ENCODE assay signal across 1 cellular context in the genomic region with DNA sequence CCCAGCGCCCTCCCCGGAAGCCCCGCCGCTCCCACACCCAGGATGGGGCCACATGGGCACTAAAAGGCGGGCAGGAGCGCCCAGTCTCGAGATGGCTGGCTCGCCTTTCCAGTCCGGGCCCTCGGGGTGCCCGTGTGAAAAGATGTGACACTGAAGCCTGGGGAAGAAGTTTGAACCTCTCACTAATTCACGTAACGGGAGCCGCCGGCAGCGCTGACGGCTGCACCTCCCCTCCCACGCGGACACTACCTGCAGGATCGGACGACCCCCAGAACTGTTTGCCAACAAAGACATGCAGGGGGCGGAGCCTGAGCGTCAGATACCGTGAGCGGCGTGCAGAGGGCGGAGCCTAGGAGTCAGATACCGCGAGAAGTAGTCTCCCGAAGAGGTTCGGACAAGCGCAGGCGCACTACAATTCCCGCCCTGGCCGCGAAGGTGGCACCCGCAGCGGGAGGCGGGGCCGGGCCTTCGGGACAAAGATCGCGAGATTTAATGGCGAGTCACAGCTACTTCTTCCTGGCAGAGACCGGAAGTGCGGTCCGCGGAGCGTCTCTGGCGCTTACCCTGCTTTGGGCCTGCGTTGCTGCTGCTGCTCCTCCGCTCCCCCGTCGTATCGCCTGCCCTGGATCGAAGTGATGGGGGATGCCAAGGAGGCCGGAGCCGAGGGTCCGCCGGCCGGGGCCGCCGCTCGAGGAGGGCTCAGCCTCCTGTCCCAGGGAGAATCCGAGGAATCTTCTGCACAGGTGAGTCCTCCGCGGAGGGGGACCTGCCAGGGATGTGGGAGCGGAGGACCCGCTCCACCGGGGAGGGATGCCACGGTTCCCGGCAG.
TF ChIP-seq lines count a peak whose summit lies in the region.

A gene with protein sequence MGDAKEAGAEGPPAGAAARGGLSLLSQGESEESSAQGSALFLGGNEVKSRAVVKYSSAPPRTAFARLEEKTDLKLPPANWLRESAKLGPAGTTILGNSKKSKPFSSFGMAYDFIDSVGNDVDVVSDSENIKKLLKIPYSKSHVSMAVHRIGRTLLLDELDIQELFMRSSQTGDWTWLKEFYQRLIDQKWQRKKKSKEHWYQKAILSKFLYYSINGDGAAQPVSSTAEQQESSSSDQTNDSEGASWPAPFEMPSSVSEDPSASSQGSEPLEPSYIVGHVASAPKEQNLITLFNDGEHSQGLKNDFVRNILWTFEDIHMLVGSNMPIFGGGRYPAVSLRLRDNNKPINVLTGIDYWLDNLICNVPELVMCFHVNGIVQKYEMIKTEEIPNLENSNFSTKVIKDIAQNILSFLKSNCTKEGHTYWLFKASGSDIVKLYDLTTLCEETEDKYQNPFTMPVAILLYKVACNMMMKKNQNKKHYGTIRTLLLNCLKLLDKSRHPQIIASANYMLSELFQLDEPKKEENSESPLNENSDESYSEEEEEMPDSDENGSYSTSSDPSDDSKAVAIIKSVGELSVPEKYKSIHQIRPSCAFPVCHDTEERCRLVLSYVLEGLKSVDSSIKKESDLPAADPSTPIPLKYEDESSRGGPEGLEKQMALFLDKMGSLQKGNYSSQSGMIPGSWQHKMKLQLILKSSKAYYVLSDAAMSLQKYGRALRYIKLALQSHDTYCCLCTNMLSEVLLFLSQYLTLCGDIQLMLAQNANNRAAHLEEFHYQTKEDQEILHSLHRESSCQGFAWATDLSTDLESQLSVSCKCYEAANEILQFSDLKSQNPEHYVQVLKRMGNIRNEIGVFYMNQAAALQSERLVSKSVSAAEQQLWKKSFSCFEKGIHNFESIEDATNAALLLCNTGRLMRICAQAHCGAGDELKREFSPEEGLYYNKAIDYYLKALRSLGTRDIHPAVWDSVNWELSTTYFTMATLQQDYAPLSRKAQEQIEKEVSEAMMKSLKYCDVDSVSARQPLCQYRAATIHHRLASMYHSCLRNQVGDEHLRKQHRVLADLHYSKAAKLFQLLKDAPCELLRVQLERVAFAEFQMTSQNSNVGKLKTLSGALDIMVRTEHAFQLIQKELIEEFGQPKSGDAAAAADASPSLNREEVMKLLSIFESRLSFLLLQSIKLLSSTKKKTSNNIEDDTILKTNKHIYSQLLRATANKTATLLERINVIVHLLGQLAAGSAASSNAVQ (plus strand): TSS at position 537 of the 829 bp plus-strand sequence. CDS start 99 bp downstream, at position 636.

TF ChIP-seq in HepG2, 621 proteins besides CTCF, POLR2A, EP300 and RAD21 (continued from another document and continues in another):
- TF ChIP-seq, protein P1, sequence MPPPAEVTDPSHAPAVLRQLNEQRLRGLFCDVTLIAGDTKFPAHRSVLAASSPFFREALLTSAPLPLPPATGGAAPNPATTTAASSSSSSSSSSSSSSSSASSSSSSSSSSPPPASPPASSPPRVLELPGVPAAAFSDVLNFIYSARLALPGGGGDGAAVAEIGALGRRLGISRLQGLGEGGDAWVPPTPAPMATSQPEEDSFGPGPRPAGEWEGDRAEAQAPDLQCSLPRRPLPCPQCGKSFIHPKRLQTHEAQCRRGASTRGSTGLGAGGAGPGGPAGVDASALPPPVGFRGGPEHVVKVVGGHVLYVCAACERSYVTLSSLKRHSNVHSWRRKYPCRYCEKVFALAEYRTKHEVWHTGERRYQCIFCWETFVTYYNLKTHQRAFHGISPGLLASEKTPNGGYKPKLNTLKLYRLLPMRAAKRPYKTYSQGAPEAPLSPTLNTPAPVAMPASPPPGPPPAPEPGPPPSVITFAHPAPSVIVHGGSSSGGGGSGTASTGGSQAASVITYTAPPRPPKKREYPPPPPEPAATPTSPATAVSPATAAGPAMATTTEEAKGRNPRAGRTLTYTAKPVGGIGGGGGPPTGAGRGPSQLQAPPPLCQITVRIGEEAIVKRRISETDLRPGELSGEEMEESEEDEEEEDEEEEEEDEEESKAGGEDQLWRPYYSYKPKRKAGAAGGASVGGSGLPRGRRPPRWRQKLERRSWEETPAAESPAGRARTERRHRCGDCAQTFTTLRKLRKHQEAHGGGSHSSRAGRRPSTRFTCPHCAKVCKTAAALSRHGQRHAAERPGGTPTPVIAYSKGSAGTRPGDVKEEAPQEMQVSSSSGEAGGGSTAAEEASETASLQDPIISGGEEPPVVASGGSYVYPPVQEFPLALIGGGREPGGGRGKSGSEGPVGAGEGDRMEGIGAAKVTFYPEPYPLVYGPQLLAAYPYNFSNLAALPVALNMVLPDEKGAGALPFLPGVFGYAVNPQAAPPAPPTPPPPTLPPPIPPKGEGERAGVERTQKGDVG (CRISPR knock-in tag; IDR thresholded peaks at IDR 0.05; ENCODE audit: borderline replicate concordance) = no peak
- TF ChIP-seq XBP1 (CRISPR knock-in tag; IDR thresholded peaks at IDR 0.05) (peak; percentile 63; the same call in 1 of the 2 replicates), ZNF569 (CRISPR knock-in tag; IDR thresholded peaks at IDR 0.05; ENCODE audit: borderline replicate concordance) (no peak), NAIF1 (CRISPR knock-in tag; IDR thresholded peaks at IDR 0.05; ENCODE audit: borderline replicate concordance) (peak; percentile 93), RARG (CRISPR knock-in tag; IDR thresholded peaks at IDR 0.05; ENCODE audit: low read depth) (no peak), HIVEP1 (CRISPR knock-in tag; IDR thresholded peaks at IDR 0.05) (no peak; the same call in none of the 2 replicates), ZNF331 (CRISPR knock-in tag; IDR thresholded peaks at IDR 0.05) (no peak), ELF4 (CRISPR knock-in tag; IDR thresholded peaks at IDR 0.05; ENCODE audit: borderline replicate concordance) (peak; percentile 77; the same call in 1 of the 2 replicates), GTF3A (CRISPR knock-in tag; conservative IDR thresholded peaks at IDR 0.05) (no peak), PHF5A (CRISPR knock-in tag; IDR thresholded peaks at IDR 0.05; ENCODE audit: low read depth, unreplicated experiment) (peak; percentile 19), ZNF558 (CRISPR knock-in tag; IDR thresholded peaks at IDR 0.05; ENCODE audit: borderline replicate concordance) (no peak; the same call in 1 of the 2 replicates), ZNF441 (CRISPR knock-in tag; IDR thresholded peaks at IDR 0.05; ENCODE audit: borderline replicate concordance) (peak; percentile 75; the same call in 1 of the 2 replicates), BRCA1 (CRISPR knock-in tag; IDR thresholded peaks at IDR 0.05) (peak; percentile 97), TBP (CRISPR knock-in tag; IDR thresholded peaks at IDR 0.05) (0 out of 2 replicates have a peak, but pooled peaks have one; percentile 37), HNRNPUL1 (IDR thresholded peaks at IDR 0.05; ENCODE audit: low read depth, low read length) (no peak), ZNF282 (IDR thresholded peaks at IDR 0.05; ENCODE audit: partially characterized antibody) (no peak), MYC (CRISPR knock-in tag; IDR thresholded peaks at IDR 0.05; ENCODE audit: borderline replicate concordance) (peak; percentile 88; the same call in 1 of the 2 replicates), ZNF883 (CRISPR knock-in tag; IDR thresholded peaks at IDR 0.05; ENCODE audit: not compliant biosample characterization) (peak; percentile 65), ARNTL (CRISPR knock-in tag; IDR thresholded peaks at IDR 0.05) (peak; percentile 59; the same call in 1 of the 2 replicates), ZNF530 (CRISPR knock-in tag; IDR thresholded peaks at IDR 0.05; ENCODE audit: low read depth) (no peak), ZBTB8A (CRISPR knock-in tag; IDR thresholded peaks at IDR 0.05; ENCODE audit: borderline replicate concordance, low read depth) (peak; percentile 46; the same call in 1 of the 2 replicates)
- TF ChIP-seq, protein P2, sequence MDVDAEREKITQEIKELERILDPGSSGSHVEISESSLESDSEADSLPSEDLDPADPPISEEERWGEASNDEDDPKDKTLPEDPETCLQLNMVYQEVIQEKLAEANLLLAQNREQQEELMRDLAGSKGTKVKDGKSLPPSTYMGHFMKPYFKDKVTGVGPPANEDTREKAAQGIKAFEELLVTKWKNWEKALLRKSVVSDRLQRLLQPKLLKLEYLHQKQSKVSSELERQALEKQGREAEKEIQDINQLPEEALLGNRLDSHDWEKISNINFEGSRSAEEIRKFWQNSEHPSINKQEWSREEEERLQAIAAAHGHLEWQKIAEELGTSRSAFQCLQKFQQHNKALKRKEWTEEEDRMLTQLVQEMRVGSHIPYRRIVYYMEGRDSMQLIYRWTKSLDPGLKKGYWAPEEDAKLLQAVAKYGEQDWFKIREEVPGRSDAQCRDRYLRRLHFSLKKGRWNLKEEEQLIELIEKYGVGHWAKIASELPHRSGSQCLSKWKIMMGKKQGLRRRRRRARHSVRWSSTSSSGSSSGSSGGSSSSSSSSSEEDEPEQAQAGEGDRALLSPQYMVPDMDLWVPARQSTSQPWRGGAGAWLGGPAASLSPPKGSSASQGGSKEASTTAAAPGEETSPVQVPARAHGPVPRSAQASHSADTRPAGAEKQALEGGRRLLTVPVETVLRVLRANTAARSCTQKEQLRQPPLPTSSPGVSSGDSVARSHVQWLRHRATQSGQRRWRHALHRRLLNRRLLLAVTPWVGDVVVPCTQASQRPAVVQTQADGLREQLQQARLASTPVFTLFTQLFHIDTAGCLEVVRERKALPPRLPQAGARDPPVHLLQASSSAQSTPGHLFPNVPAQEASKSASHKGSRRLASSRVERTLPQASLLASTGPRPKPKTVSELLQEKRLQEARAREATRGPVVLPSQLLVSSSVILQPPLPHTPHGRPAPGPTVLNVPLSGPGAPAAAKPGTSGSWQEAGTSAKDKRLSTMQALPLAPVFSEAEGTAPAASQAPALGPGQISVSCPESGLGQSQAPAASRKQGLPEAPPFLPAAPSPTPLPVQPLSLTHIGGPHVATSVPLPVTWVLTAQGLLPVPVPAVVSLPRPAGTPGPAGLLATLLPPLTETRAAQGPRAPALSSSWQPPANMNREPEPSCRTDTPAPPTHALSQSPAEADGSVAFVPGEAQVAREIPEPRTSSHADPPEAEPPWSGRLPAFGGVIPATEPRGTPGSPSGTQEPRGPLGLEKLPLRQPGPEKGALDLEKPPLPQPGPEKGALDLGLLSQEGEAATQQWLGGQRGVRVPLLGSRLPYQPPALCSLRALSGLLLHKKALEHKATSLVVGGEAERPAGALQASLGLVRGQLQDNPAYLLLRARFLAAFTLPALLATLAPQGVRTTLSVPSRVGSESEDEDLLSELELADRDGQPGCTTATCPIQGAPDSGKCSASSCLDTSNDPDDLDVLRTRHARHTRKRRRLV (CRISPR knock-in tag; IDR thresholded peaks at IDR 0.05) = peak; percentile 22; the same call in 1 of the 2 replicates
- TF ChIP-seq, protein P3, sequence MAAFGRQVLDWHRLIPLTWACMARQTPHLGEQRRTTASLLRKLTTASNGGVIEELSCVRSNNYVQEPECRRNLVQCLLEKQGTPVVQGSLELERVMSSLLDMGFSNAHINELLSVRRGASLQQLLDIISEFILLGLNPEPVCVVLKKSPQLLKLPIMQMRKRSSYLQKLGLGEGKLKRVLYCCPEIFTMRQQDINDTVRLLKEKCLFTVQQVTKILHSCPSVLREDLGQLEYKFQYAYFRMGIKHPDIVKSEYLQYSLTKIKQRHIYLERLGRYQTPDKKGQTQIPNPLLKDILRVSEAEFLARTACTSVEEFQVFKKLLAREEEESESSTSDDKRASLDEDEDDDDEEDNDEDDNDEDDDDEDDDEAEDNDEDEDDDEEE (CRISPR knock-in tag; IDR thresholded peaks at IDR 0.05) = peak; percentile 95
- TF ChIP-seq, protein P4, sequence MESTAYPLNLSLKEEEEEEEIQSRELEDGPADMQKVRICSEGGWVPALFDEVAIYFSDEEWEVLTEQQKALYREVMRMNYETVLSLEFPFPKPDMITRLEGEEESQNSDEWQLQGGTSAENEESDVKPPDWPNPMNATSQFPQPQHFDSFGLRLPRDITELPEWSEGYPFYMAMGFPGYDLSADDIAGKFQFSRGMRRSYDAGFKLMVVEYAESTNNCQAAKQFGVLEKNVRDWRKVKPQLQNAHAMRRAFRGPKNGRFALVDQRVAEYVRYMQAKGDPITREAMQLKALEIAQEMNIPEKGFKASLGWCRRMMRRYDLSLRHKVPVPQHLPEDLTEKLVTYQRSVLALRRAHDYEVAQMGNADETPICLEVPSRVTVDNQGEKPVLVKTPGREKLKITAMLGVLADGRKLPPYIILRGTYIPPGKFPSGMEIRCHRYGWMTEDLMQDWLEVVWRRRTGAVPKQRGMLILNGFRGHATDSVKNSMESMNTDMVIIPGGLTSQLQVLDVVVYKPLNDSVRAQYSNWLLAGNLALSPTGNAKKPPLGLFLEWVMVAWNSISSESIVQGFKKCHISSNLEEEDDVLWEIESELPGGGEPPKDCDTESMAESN (CRISPR knock-in tag; conservative IDR thresholded peaks at IDR 0.05) = peak; percentile 68
- TF ChIP-seq, protein P5, sequence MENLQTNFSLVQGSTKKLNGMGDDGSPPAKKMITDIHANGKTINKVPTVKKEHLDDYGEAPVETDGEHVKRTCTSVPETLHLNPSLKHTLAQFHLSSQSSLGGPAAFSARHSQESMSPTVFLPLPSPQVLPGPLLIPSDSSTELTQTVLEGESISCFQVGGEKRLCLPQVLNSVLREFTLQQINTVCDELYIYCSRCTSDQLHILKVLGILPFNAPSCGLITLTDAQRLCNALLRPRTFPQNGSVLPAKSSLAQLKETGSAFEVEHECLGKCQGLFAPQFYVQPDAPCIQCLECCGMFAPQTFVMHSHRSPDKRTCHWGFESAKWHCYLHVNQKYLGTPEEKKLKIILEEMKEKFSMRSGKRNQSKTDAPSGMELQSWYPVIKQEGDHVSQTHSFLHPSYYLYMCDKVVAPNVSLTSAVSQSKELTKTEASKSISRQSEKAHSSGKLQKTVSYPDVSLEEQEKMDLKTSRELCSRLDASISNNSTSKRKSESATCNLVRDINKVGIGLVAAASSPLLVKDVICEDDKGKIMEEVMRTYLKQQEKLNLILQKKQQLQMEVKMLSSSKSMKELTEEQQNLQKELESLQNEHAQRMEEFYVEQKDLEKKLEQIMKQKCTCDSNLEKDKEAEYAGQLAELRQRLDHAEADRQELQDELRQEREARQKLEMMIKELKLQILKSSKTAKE (CRISPR knock-in tag; IDR thresholded peaks at IDR 0.05; ENCODE audit: borderline replicate concordance) = peak; percentile 30; the same call in 1 of the 2 replicates
- TF ChIP-seq, protein P6, sequence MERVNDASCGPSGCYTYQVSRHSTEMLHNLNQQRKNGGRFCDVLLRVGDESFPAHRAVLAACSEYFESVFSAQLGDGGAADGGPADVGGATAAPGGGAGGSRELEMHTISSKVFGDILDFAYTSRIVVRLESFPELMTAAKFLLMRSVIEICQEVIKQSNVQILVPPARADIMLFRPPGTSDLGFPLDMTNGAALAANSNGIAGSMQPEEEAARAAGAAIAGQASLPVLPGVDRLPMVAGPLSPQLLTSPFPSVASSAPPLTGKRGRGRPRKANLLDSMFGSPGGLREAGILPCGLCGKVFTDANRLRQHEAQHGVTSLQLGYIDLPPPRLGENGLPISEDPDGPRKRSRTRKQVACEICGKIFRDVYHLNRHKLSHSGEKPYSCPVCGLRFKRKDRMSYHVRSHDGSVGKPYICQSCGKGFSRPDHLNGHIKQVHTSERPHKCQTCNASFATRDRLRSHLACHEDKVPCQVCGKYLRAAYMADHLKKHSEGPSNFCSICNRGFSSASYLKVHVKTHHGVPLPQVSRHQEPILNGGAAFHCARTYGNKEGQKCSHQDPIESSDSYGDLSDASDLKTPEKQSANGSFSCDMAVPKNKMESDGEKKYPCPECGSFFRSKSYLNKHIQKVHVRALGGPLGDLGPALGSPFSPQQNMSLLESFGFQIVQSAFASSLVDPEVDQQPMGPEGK (CRISPR knock-in tag; IDR thresholded peaks at IDR 0.05) = peak; percentile 96
- TF ChIP-seq, protein P7, sequence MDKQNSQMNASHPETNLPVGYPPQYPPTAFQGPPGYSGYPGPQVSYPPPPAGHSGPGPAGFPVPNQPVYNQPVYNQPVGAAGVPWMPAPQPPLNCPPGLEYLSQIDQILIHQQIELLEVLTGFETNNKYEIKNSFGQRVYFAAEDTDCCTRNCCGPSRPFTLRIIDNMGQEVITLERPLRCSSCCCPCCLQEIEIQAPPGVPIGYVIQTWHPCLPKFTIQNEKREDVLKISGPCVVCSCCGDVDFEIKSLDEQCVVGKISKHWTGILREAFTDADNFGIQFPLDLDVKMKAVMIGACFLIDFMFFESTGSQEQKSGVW (CRISPR knock-in tag; IDR thresholded peaks at IDR 0.05; ENCODE audit: borderline replicate concordance) = no peak; the same call in 1 of the 2 replicates
- TF ChIP-seq, protein P8, sequence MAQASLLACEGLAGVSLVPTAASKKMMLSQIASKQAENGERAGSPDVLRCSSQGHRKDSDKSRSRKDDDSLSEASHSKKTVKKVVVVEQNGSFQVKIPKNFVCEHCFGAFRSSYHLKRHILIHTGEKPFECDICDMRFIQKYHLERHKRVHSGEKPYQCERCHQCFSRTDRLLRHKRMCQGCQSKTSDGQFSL (CRISPR knock-in tag; IDR thresholded peaks at IDR 0.05) = 0 out of 2 replicates have a peak, but pooled peaks have one; percentile 27
